ENCODE assay signal across 18 cellular contexts in the genomic region with DNA sequence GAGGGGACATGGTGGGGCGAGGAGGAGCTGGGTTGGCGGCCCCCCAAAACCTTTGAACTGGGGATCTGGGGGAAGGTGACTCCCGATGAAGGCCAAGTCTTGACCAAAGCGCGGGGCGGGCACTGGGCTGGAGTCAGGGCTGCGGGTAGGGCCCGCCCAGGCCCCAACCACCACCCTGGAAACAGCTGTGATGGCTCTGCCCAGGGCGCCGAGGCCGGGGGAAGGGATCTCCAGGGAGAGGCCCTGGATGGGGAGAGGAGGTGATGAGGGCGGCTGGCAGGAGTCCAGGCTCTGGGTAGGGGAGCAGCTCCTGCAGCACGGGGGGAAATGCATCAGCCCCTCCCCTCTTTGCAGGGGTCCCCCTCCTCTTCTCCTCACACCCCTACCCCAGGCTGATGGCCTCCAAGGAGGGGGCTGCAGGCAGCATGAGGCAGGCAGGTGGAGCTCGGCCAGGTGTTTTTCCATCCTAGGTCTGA. TPM values are rescaled to one million over a fixed set of nuclear protein-coding genes. Genes with fewer than 3 reads are reported as not detected.
A peak's percentile ranks its signal among the peaks of the same experiment; 100 is the strongest.
DNase-seq lines count a peak whose midpoint lies in the region; ATAC-seq and TF ChIP-seq lines count a peak whose summit lies in the region.
"Had no signal": no experiment of that assay in that cellular context is flagged by ENCODE, and none has a peak within 500 bp of the region (broad histone marks: within the 10 kb centered on the region; RNA-seq: fewer than 3 reads in every experiment).

No MANE protein-coding gene starts in this region.

- H3K4me3 Mint-ChIP-seq in activated T-cell treated with anti-CD3 and anti-CD28 coated beads, Interleukin-2, amount 50 U/mL, for 72 hours = no peak overlapping the region
- H3K4me3 Mint-ChIP-seq: activated CD4-positive, alpha-beta memory T cell treated with anti-CD3 and anti-CD28 coated beads, Interleukin-2, amount 10 ng/mL, durations not matched to agents 7 days and 5 days; IgD-negative memory B cell; stimulated activated memory B cell treated with anti-CD40 and anti-IgM and Interleukin-4, amounts not matched to agents 10 μg/mL and 1 μg/mL and 100 μg/mL, for 72 hours had no signal

- H3K27ac Mint-ChIP-seq in activated T-cell treated with anti-CD3 and anti-CD28 coated beads, Interleukin-2, amount 50 U/mL, for 72 hours = no peak overlapping the region
- H3K27ac Mint-ChIP-seq: activated CD4-positive, alpha-beta memory T cell treated with anti-CD3 and anti-CD28 coated beads, Interleukin-2, amount 10 ng/mL, durations not matched to agents 7 days and 5 days; IgD-negative memory B cell; stimulated activated memory B cell treated with anti-CD40 and anti-IgM and Interleukin-4, amounts not matched to agents 10 μg/mL and 1 μg/mL and 100 μg/mL, for 72 hours had no signal

- no peaks in the 10 kb centered on the region for H3K36me3 ChIP-seq in BE2C
- H3K36me3 ChIP-seq in HEK293 (ENCODE audit: control insufficient read depth in 2 of 2, insufficient read depth in 1 of 2, low read length in 2 of 2) = no peaks in the 10 kb centered on the region
- H3K36me3 ChIP-seq in iPS-18a (ENCODE audit: control insufficient read depth, low read depth, low read length) = no peaks in the 10 kb centered on the region
- H3K36me3 ChIP-seq: breast epithelium, upper lobe of right lung had no signal

- H3K9me3 ChIP-seq in BE2C = no peaks in the 10 kb centered on the region
- no peaks in the 10 kb centered on the region for H3K9me3 ChIP-seq in HEK293 (ENCODE audit: control insufficient read depth, insufficient read depth, low read depth, low read length)
- peaks cover 2% of the 10 kb centered on the region for H3K9me3 ChIP-seq in iPS-18a (ENCODE audit: control insufficient read depth, low read depth, low read length)
- H3K9me3 ChIP-seq: breast epithelium, psoas muscle, upper lobe of right lung had no signal

- CTCF ChIA-PET in HEK293 (lab: Yijun Ruan, JAX) = interaction anchor here (0.6 kb wide), 1 partner anchor 41 kb away, joined by 3 read pairs; no protein-coding TSS in a partner anchor

- H3K36me3 Mint-ChIP-seq in activated T-cell treated with anti-CD3 and anti-CD28 coated beads, Interleukin-2, amount 50 U/mL, for 72 hours (ENCODE audit: insufficient read depth in 2 of 2) = no peaks in the 10 kb centered on the region
- H3K36me3 Mint-ChIP-seq: IgD-negative memory B cell; stimulated activated memory B cell treated with anti-CD40 and anti-IgM and Interleukin-4, amounts not matched to agents 10 μg/mL and 1 μg/mL and 100 μg/mL, for 72 hours had no signal

- peak overlapping the region; percentile 35 for H3K4me3 ChIP-seq in BE2C (ENCODE audit: low read depth, low read length)
- no peak overlapping the region for H3K4me3 ChIP-seq in HEK293 (ENCODE audit: low read depth, low read length)
- H3K4me3 ChIP-seq in iPS-18a (ENCODE audit: low read length) = peak overlapping the region; percentile 8
- H3K4me3 ChIP-seq: psoas muscle, upper lobe of right lung had no signal

- TF ChIP-seq CTCF in BE2C (IDR thresholded peaks at IDR 0.05; ENCODE audit: low read depth, low read length) = no peak
- no peak for TF ChIP-seq CTCF in HEK293 (tag by site-specific recombination; IDR thresholded peaks at IDR 0.05)

- peak; percentile 59 for DNase-seq in BE2C
- DNase-seq in NCI-H510A (lab: John Stamatoyannopoulos, UW) = peak; percentile 86
- no peak for DNase-seq in stimulated activated CD4-positive, alpha-beta T cell treated with anti-CD3 and anti-CD28 coated beads, Interleukin-2, amount 100 ng/mL, for 24 hours
- DNase-seq in activated T-cell treated with anti-CD3 and anti-CD28 coated beads, Interleukin-2, amount 50 U/mL, for 72 hours = no peak
- no peak for DNase-seq in SKM-1 (lab: John Stamatoyannopoulos, UW; ENCODE audit: unreplicated experiment)
- DNase-seq: activated CD4-positive, alpha-beta memory T cell treated with anti-CD3 and anti-CD28 coated beads, Interleukin-2, amount 10 ng/mL, durations not matched to agents 7 days and 5 days; DND-41; foreskin fibroblast; psoas muscle; Right ventricle myocardium superior; stimulated activated CD4-positive, alpha-beta T cell treated with anti-CD3 and anti-CD28 coated beads, Interleukin-4, amount 100 ng/mL, for 24 hours; upper lobe of right lung had no signal

- POLR2A ChIA-PET in HEK293 (lab: Yijun Ruan, JAX) = no interaction called here

- peaks cover 18% of the 10 kb centered on the region for H3K4me1 Mint-ChIP-seq in activated T-cell treated with anti-CD3 and anti-CD28 coated beads, Interleukin-2, amount 50 U/mL, for 72 hours (ENCODE audit: low read depth)

- H3K9ac ChIP-seq in iPS-18a (ENCODE audit: low read length) = no peak overlapping the region

- H3K27me3 ChIP-seq in BE2C = no peaks in the 10 kb centered on the region
- H3K27me3 ChIP-seq in iPS-18a (ENCODE audit: control insufficient read depth, insufficient read depth, low read length) = peaks cover 5% of the 10 kb centered on the region
- H3K27me3 ChIP-seq: breast epithelium, upper lobe of right lung had no signal

- H3K27ac ChIP-seq in HEK293 (ENCODE audit: extremely low read depth, low read depth, low read length) = no peak overlapping the region
- H3K27ac ChIP-seq in iPS-18a (ENCODE audit: low read length) = no peak overlapping the region
- H3K27ac ChIP-seq: breast epithelium, psoas muscle, upper lobe of right lung had no signal

- H3K4me1 ChIP-seq in BE2C (peaks cover 12% of the 10 kb centered on the region), HEK293 (ENCODE audit: control insufficient read depth, insufficient read depth, low read length) (no peaks in the 10 kb centered on the region; the same call in 1 of the 2 replicates), iPS-18a (ENCODE audit: control insufficient read depth, low read depth, low read length) (peaks cover 23% of the 10 kb centered on the region)
- H3K4me1 ChIP-seq: psoas muscle had no signal

- H3K9me3 Mint-ChIP-seq in activated T-cell treated with anti-CD3 and anti-CD28 coated beads, Interleukin-2, amount 50 U/mL, for 72 hours = no peaks in the 10 kb centered on the region
- H3K9me3 Mint-ChIP-seq: IgD-negative memory B cell had no signal

- ATAC-seq in activated T-cell treated with anti-CD3 and anti-CD28 coated beads, Interleukin-2, amount 50 U/mL, for 72 hours (replicated peaks in 1 of 2) = no peak
- no peak for ATAC-seq in activated CD4-positive, CD25-positive, alpha-beta regulatory T cell treated with anti-CD3 and anti-CD28 coated beads, Interleukin-2, amount 50 U/mL, for 24 hours
- ATAC-seq: stimulated activated memory B cell treated with anti-CD40 and anti-IgM and Interleukin-4, amounts not matched to agents 10 μg/mL and 1 μg/mL and 100 μg/mL, for 72 hours had no signal

- H3K27me3 Mint-ChIP-seq in activated T-cell treated with anti-CD3 and anti-CD28 coated beads, Interleukin-2, amount 50 U/mL, for 72 hours (ENCODE audit: low read depth) = peaks cover 7% of the 10 kb centered on the region

TF ChIP-seq in HEK293, 187 proteins besides CTCF, POLR2A, EP300 and RAD21 (continues in another document):
- no peak; the same call in 1 of the 2 replicates for TF ChIP-seq ZBTB8A (tag by site-specific recombination; IDR thresholded peaks at IDR 0.05)
- TF ChIP-seq, protein P1, sequence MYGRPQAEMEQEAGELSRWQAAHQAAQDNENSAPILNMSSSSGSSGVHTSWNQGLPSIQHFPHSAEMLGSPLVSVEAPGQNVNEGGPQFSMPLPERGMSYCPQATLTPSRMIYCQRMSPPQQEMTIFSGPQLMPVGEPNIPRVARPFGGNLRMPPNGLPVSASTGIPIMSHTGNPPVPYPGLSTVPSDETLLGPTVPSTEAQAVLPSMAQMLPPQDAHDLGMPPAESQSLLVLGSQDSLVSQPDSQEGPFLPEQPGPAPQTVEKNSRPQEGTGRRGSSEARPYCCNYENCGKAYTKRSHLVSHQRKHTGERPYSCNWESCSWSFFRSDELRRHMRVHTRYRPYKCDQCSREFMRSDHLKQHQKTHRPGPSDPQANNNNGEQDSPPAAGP (tag by site-specific recombination; IDR thresholded peaks at IDR 0.05) = 0 out of 2 replicates have a peak, but pooled peaks have one; percentile 32
- no peak for TF ChIP-seq ZFHX2 (tag by site-specific recombination; conservative IDR thresholded peaks at IDR 0.05)
- TF ChIP-seq ZBTB21 (tag by site-specific recombination; IDR thresholded peaks at IDR 0.05) = no peak
- TF ChIP-seq KLF16 (tag by site-specific recombination; IDR thresholded peaks at IDR 0.05) = no peak
- TF ChIP-seq EGR2 (tag by site-specific recombination; IDR thresholded peaks at IDR 0.05; ENCODE audit: low read depth) = peak; percentile 39; the same call in 1 of the 2 replicates
- TF ChIP-seq, protein P2, sequence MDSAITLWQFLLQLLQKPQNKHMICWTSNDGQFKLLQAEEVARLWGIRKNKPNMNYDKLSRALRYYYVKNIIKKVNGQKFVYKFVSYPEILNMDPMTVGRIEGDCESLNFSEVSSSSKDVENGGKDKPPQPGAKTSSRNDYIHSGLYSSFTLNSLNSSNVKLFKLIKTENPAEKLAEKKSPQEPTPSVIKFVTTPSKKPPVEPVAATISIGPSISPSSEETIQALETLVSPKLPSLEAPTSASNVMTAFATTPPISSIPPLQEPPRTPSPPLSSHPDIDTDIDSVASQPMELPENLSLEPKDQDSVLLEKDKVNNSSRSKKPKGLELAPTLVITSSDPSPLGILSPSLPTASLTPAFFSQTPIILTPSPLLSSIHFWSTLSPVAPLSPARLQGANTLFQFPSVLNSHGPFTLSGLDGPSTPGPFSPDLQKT (IDR thresholded peaks at IDR 0.05; ENCODE audit: borderline replicate concordance, low read depth, low read length) = no peak
- TF ChIP-seq, protein P3, sequence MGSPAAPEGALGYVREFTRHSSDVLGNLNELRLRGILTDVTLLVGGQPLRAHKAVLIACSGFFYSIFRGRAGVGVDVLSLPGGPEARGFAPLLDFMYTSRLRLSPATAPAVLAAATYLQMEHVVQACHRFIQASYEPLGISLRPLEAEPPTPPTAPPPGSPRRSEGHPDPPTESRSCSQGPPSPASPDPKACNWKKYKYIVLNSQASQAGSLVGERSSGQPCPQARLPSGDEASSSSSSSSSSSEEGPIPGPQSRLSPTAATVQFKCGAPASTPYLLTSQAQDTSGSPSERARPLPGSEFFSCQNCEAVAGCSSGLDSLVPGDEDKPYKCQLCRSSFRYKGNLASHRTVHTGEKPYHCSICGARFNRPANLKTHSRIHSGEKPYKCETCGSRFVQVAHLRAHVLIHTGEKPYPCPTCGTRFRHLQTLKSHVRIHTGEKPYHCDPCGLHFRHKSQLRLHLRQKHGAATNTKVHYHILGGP (tag by site-specific recombination; IDR thresholded peaks at IDR 0.05) = no peak
- TF ChIP-seq GLI4 (tag by site-specific recombination; IDR thresholded peaks at IDR 0.05) = no peak
- TF ChIP-seq KLF10 (tag by site-specific recombination; IDR thresholded peaks at IDR 0.05) = no peak
- TF ChIP-seq GLIS1 (tag by site-specific recombination; IDR thresholded peaks at IDR 0.05) = peak; percentile 80
- TF ChIP-seq KLF9 (tag by site-specific recombination; IDR thresholded peaks at IDR 0.05; ENCODE audit: low read depth) = no peak
- no peak for TF ChIP-seq ZSCAN30 (tag by site-specific recombination; IDR thresholded peaks at IDR 0.05)
- no peak for TF ChIP-seq ZNF292 (tag by site-specific recombination; IDR thresholded peaks at IDR 0.05; ENCODE audit: borderline replicate concordance, low read depth)

RNA-seq across cellular contexts. Expression of a gene that starts 5.9 kb away (rescaled TPM):
- polyA plus RNA-seq in BE2C (2012; ENCODE audit: insufficient read depth, insufficient read length, low read depth) = 59.8 TPM
- 10 to 100 TPM; 16.5 to 22.0 TPM for total RNA-seq in activated T-cell treated with anti-CD3 and anti-CD28 coated beads, Interleukin-2, amount 50 U/mL, for 72 hours

Comparison
In these comparisons a context has a peak if more than half of its experiments do, and no peak if none do; other contexts are left out.
1. DNase-seq: peak in BE2C (single experiment) and NCI-H510A (single experiment); none in stimulated activated CD4-positive, alpha-beta T cell treated with anti-CD3 and anti-CD28 coated beads, Interleukin-2, amount 100 ng/mL, for 24 hours (0 of 2), activated T-cell treated with anti-CD3 and anti-CD28 coated beads, Interleukin-2, amount 50 U/mL, for 72 hours (0 of 2) and SKM-1 (single experiment).